In genomic region chr1:113893267-113893666, GRCh38 we compare ENCODE assay signal across 2 cellular contexts.
TF ChIP-seq lines count a peak whose summit lies in the region.

No MANE protein-coding gene starts in this region.

TF ChIP-seq in HepG2, 621 proteins besides CTCF, POLR2A, EP300 and RAD21:
- TF ChIP-seq KDM2A (CRISPR knock-in tag; IDR thresholded peaks at IDR 0.05; ENCODE audit: borderline replicate concordance, low read depth) = no peak
- TF ChIP-seq ZNF121 (CRISPR knock-in tag; IDR thresholded peaks at IDR 0.05) = peak; percentile 92

TF ChIP-seq in HEK293, 187 proteins besides CTCF, POLR2A, EP300 and RAD21:
- TF ChIP-seq ZNF121 (tag by site-specific recombination; IDR thresholded peaks at IDR 0.05) (peak; percentile 83), MEIS1 (CRISPR knock-in tag; IDR thresholded peaks at IDR 0.05; ENCODE audit: borderline replicate concordance) (no peak)
